ENCODE assay signal across 9 cellular contexts in the genomic region with DNA sequence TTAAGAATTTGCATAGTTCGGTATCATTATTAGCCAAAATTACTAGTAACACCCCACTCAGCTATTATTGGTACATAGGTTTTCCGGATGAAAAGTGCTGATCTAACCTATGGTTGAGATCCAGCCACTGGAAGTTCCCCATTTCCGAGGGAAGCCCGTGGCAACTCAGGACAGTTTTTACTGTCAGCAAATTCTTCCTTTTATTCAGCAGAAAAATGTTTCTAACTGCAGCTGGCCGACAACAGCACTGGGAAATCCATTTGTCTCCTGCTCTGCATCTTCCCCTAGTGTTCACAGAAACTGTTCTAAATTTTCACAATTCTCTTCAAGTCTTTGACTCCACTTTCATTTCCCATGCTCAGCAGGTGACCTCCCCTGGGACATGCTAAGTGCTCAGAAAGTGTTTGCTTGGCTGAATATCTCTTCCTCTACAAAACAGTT. TPM values are rescaled to one million over a fixed set of nuclear protein-coding genes. Genes with fewer than 3 reads are reported as not detected.
DNase-seq lines count a peak whose midpoint lies in the region; ATAC-seq, FAIRE-seq and TF ChIP-seq lines count a peak whose summit lies in the region.
"Had no signal": no experiment of that assay in that cellular context is flagged by ENCODE, and none has a peak within 500 bp of the region (broad histone marks: within the 10 kb centered on the region; RNA-seq: fewer than 3 reads in every experiment).

No MANE protein-coding gene starts in this region.

- no peak overlapping the region for H3K4me3 Mint-ChIP-seq in CD4-positive, alpha-beta T cell

- no peaks in the 10 kb centered on the region for H3K36me3 Mint-ChIP-seq in CD4-positive, alpha-beta T cell (ENCODE audit: low read depth)

- TF ChIP-seq RAD21 in K562 (CRISPR knock-in tag; conservative IDR thresholded peaks at IDR 0.05 in 1 of 2, IDR thresholded peaks at IDR 0.05 in 1 of 2) = no peak

- H3K27ac Mint-ChIP-seq in CD4-positive, alpha-beta T cell = no peak overlapping the region

- H2AFZ ChIP-seq in K562 (ENCODE audit: low read depth, low read length) = no peak overlapping the region

- DNase-seq in GM12892 (ENCODE audit: insufficient read length) (no peak), K562 (ENCODE audit: extremely low read depth in 1 of 4, low spot score in 3 of 4) (no peak), GF-D8 (lab: John Stamatoyannopoulos, UW) (no peak), AG08395 (ENCODE audit: low spot score) (no peak), NCI-H2171 (lab: John Stamatoyannopoulos, UW) (no peak)
- DNase-seq in CD4-positive, alpha-beta T cell = no peak
- DNase-seq: aorta had no signal

- no peaks in the 10 kb centered on the region for H4K20me1 ChIP-seq in K562 (replicated peaks; ENCODE audit: control insufficient read depth, insufficient read depth, low read length)

- CTCF ChIA-PET in K562 (lab: Yijun Ruan, JAX; ENCODE audit: low intra/inter-chr PET ratio) = no interaction called here
- CTCF ChIA-PET in CD4-positive, alpha-beta T cell (lab: Charles Lee) = no interaction called here

- peaks cover 9% of the 10 kb centered on the region for H3K4me1 Mint-ChIP-seq in CD4-positive, alpha-beta T cell (ENCODE audit: low read depth)

- intact Hi-C loops in K562 (cut with micrococcal nuclease) = no loop called here
- intact Hi-C loops in CD4-positive, alpha-beta T cell (cut with DNase I, micrococcal nuclease) = no loop called here

- in situ Hi-C loops in K562 (cut with MboI) = no loop called here

- no peaks in the 10 kb centered on the region for H3K9me1 ChIP-seq in K562 (ENCODE audit: control insufficient read depth, insufficient read depth, low read length)

- H3K27me3 Mint-ChIP-seq in CD4-positive, alpha-beta T cell = no peaks in the 10 kb centered on the region

- H3K27ac ChIP-seq in K562 (ENCODE audit: extremely low read depth, low read depth, low read length) = no peak overlapping the region
- no peak overlapping the region for H3K27ac ChIP-seq in CD4-positive, alpha-beta T cell (ENCODE audit: low read depth, low read length)

- H3K4me1 ChIP-seq in K562 (replicated peaks in 1 of 2; ENCODE audit: control insufficient read depth in 2 of 2, insufficient read depth in 2 of 2, low read length in 2 of 2) = peaks cover 0 to 22% of the 10 kb centered on the region in 2 experiments; a peak in 3 of 5 replicates

- TF ChIP-seq EP300 in K562 (IDR thresholded peaks at IDR 0.05; ENCODE audit: low read length) = no peak

- no peaks in the 10 kb centered on the region for H3K9me3 ChIP-seq in K562 (replicated peaks; ENCODE audit: control insufficient read depth, insufficient read depth, low read depth, low read length)
- H3K9me3 ChIP-seq in CD4-positive, alpha-beta T cell (ENCODE audit: control insufficient read depth, low read length) = no peaks in the 10 kb centered on the region

- no peaks in the 10 kb centered on the region for H3K79me2 ChIP-seq in K562 (ENCODE audit: control insufficient read depth, insufficient read depth, low read length)

- H3K9me3 Mint-ChIP-seq in CD4-positive, alpha-beta T cell = no peaks in the 10 kb centered on the region

- TF ChIP-seq POLR2A in GM12892 (IDR thresholded peaks at IDR 0.05; ENCODE audit: low read depth, low read length) (peak; percentile 30; the same call in 1 of the 2 replicates), K562 (conservative IDR thresholded peaks at IDR 0.05) (no peak)

- POLR2A ChIA-PET in K562 (lab: Yijun Ruan, JAX) = no interaction called here
- POLR2A ChIA-PET in CD4-positive, alpha-beta T cell (lab: Charles Lee) = no interaction called here

- no peaks in the 10 kb centered on the region for H3K27me3 ChIP-seq in K562 (ENCODE audit: control insufficient read depth in 2 of 2, insufficient read depth in 2 of 2, low read length in 2 of 2)
- no peaks in the 10 kb centered on the region for H3K27me3 ChIP-seq in CD4-positive, alpha-beta T cell (ENCODE audit: control insufficient read depth, insufficient read depth, low read length)

- H3K4me2 ChIP-seq in K562 (ENCODE audit: insufficient read depth, low read length) = no peak overlapping the region

- ATAC-seq in GM21360 (IDR thresholded peaks at IDR 0.05; ENCODE audit: unreplicated experiment) (peak; percentile 75), HG03196 (IDR thresholded peaks at IDR 0.05; ENCODE audit: unreplicated experiment) (peak; percentile 64), K562 (no peak)
- ATAC-seq in CD4-positive, alpha-beta T cell (ENCODE audit: poor library complexity) = no peak

- no peak overlapping the region for H3K4me3 ChIP-seq in K562

- TF ChIP-seq CTCF in K562 (IDR thresholded peaks at IDR 0.05 in 2 of 3, conservative IDR thresholded peaks at IDR 0.05 in 1 of 3; ENCODE audit: insufficient read depth in 2 of 3, low read depth in 1 of 3, low read length in 3 of 3) = no peak
- no peak for TF ChIP-seq CTCF in CD4-positive, alpha-beta T cell (IDR thresholded peaks at IDR 0.05)

- no TSS peak for BruUV-seq in K562 (replicated peaks; lab: Mats Ljungman, UMichigan)

- no peak overlapping the region for H3K9ac ChIP-seq in K562 (ENCODE audit: insufficient read depth in 1 of 2, low read depth in 2 of 2, low read length in 2 of 2)

- H3K36me3 ChIP-seq in K562 (ENCODE audit: control insufficient read depth, insufficient read depth, low read length) = no peaks in the 10 kb centered on the region

- WGBS in K562 (ENCODE audit: insufficient coverage, low coverage, missing lambda C conversion rate) = 6% methylated on average over 5 of the region's 5 CpGs

- FAIRE-seq in GM12892 (lab: Jason Lieb, UNC) (no peak), K562 (lab: Jason Lieb, UNC) (no peak)

TF ChIP-seq in K562, 482 proteins besides CTCF, POLR2A, EP300 and RAD21 (continues in another document):
- TF ChIP-seq ZNF699 (CRISPR knock-in tag; IDR thresholded peaks at IDR 0.05; ENCODE audit: insufficient replicate concordance) (no peak), TEAD4 (IDR thresholded peaks at IDR 0.05; ENCODE audit: low read length) (no peak), TEAD4 (CRISPR knock-in tag; IDR thresholded peaks at IDR 0.05; ENCODE audit: borderline replicate concordance) (no peak), ZNF764 (CRISPR knock-in tag; IDR thresholded peaks at IDR 0.05; ENCODE audit: low read depth) (no peak), POLR2G (IDR thresholded peaks at IDR 0.05; ENCODE audit: low read depth, low read length) (no peak), ZNF24 (IDR thresholded peaks at IDR 0.05) (no peak), CHD2 (IDR thresholded peaks at IDR 0.05; ENCODE audit: low read depth, low read length) (no peak), MAFG (tag; conservative IDR thresholded peaks at IDR 0.05) (peak; percentile 44; the same call in 1 of the 2 replicates), C11orf30 (IDR thresholded peaks at IDR 0.05; ENCODE audit: low read depth) (peak; percentile 41), SP2 (IDR thresholded peaks at IDR 0.05; ENCODE audit: extremely low read depth, low read depth, low read length, poor library complexity, severe bottlenecking) (no peak), ZNF3 (CRISPR knock-in tag; IDR thresholded peaks at IDR 0.05) (no peak), NRF1 (conservative IDR thresholded peaks at IDR 0.05 in 1 of 2, IDR thresholded peaks at IDR 0.05 in 1 of 2) (no peak), ZNF212 (CRISPR knock-in tag; IDR thresholded peaks at IDR 0.05) (no peak)
- TF ChIP-seq, protein P1, sequence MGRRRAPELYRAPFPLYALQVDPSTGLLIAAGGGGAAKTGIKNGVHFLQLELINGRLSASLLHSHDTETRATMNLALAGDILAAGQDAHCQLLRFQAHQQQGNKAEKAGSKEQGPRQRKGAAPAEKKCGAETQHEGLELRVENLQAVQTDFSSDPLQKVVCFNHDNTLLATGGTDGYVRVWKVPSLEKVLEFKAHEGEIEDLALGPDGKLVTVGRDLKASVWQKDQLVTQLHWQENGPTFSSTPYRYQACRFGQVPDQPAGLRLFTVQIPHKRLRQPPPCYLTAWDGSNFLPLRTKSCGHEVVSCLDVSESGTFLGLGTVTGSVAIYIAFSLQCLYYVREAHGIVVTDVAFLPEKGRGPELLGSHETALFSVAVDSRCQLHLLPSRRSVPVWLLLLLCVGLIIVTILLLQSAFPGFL (CRISPR knock-in tag; IDR thresholded peaks at IDR 0.05) = no peak
- TF ChIP-seq, protein P2, sequence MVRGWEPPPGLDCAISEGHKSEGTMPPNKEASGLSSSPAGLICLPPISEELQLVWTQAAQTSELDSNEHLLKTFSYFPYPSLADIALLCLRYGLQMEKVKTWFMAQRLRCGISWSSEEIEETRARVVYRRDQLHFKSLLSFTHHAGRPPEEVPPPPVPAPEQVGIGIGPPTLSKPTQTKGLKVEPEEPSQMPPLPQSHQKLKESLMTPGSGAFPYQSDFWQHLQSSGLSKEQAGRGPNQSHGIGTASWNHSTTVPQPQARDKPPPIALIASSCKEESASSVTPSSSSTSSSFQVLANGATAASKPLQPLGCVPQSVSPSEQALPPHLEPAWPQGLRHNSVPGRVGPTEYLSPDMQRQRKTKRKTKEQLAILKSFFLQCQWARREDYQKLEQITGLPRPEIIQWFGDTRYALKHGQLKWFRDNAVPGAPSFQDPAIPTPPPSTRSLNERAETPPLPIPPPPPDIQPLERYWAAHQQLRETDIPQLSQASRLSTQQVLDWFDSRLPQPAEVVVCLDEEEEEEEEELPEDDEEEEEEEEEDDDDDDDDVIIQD (CRISPR knock-in tag; IDR thresholded peaks at IDR 0.05) = no peak

RNA-seq across cellular contexts. Expression of gene MMD, which starts 15.6 kb away (rescaled TPM):
- 22.7 TPM for polyA plus RNA-seq in GM12892 (2012; ENCODE audit: missing spikeins)
- total RNA-seq in K562 (2011; cell fraction: chromatin; rRNA removed; ENCODE audit: low replicate concordance) = 16.5 and 29.7 TPM in 2 replicates
- 11.6 and 13.0 TPM in 2 replicates for total RNA-seq in K562 (2011; cell fraction: nucleolus; rRNA removed)
- 17.2 and 29.8 TPM in 2 replicates for total RNA-seq in K562 (2011; cell fraction: nucleoplasm; rRNA removed)
- total RNA-seq in K562 (2014; rRNA removed) = 6.7 and 11.0 TPM in 2 replicates
- total RNA-seq in K562 (2014; rRNA removed; fragmentation: Illumina TruSeq; extraction: Trizol) = 10.7 and 11.7 TPM in 2 replicates
- 7.3 and 8.8 TPM in 2 replicates for total RNA-seq in K562 (2015; rRNA removed; fragmentation: Illumina TruSeq; extraction: Trizol)
- 15.2 TPM in 2 replicates for total RNA-seq in K562 (2021)
- 17.7 and 18.9 TPM in 2 replicates for polyA plus RNA-seq in K562 (2011; rRNA removed)
- polyA plus RNA-seq in K562 (2011; cell fraction: cytosol; rRNA removed) = 9.2 and 11.6 TPM in 2 replicates
- 12.3 and 13.0 TPM in 2 replicates for polyA plus RNA-seq in K562 (2011; cell fraction: nucleus; rRNA removed)
- polyA plus RNA-seq in K562 (2012) = 8.0 and 11.8 TPM in 2 replicates
- 9.6 and 11.1 TPM in 2 replicates for polyA plus RNA-seq in K562 (2014; fragmentation: Illumina TruSeq; extraction: Trizol)
- 1 to 10 TPM; 3.1 to 4.0 TPM for polyA plus RNA-seq in K562 (2014; fragmentation: Nextera tagmentation; extraction: Ambion mirVana)
- polyA plus RNA-seq in K562 (2014; rRNA removed) = 11.5 and 12.6 TPM in 2 replicates
- polyA minus RNA-seq in K562 (2011; rRNA and poly(A)+ RNA removed) = 14.3 TPM in 2 replicates
- polyA minus RNA-seq in K562 (2011; cell fraction: cytosol; rRNA and poly(A)+ RNA removed) = 3.5 and 7.0 TPM in 2 replicates
- polyA minus RNA-seq in K562 (2011; cell fraction: nucleus; rRNA and poly(A)+ RNA removed) = 9.4 and 13.0 TPM in 2 replicates
- total RNA-seq in CD4-positive, alpha-beta T cell = 10 to 100 TPM; 15.3 to 17.4 TPM

Comparison
In these comparisons a context has a peak if more than half of its experiments do, and no peak if none do; other contexts are left out.
1. ATAC-seq: peak in GM21360 (single experiment) and HG03196 (single experiment); none in K562 (single experiment) and CD4-positive, alpha-beta T cell (single experiment).